Comparison of ENCODE assay signal across 1 cellular context in genomic region chr1:207850621-207851407, GRCh38.
TF ChIP-seq lines count a peak whose summit lies in the region.

No MANE protein-coding gene starts in this region.

TF ChIP-seq in K562, 482 proteins besides CTCF, POLR2A, EP300 and RAD21 (continued from another document):
- TF ChIP-seq RB1 (IDR thresholded peaks at IDR 0.05; ENCODE audit: low read depth) (no peak), DPF2 (IDR thresholded peaks at IDR 0.05) (no peak), FOXA1 (IDR thresholded peaks at IDR 0.05; ENCODE audit: borderline replicate concordance) (no peak), CLOCK (CRISPR knock-in tag; IDR thresholded peaks at IDR 0.05; ENCODE audit: borderline replicate concordance) (no peak)
